14 cellular contexts compared by ENCODE assay signal in genomic region chr10:613217-613616, GRCh38.
DNase-seq lines count a peak whose midpoint lies in the region; ATAC-seq, FAIRE-seq and TF ChIP-seq lines count a peak whose summit lies in the region.
"Had no signal": no experiment of that assay in that cellular context is flagged by ENCODE, and none has a peak within 500 bp of the region (broad histone marks: within the 10 kb centered on the region; RNA-seq: fewer than 3 reads in every experiment).

No MANE protein-coding gene starts in this region.

- H3K9me3 ChIP-seq in kidney (ENCODE audit: control insufficient read depth in 1 of 2, low read length in 2 of 2) (no peaks in the 10 kb centered on the region), thoracic aorta (no peaks in the 10 kb centered on the region), adrenal gland (replicated peaks in 1 of 3) (no peaks in the 10 kb centered on the region)

- H3K27me3 Mint-ChIP-seq in WTC11 (ENCODE audit: low read depth): no peaks in the 10 kb centered on the region

- DNase-seq in NCI-H1048 (lab: John Stamatoyannopoulos, UW): peak; percentile 62
- no peak for DNase-seq in WTC11 (ENCODE audit: low spot score)
- DNase-seq in kidney: peak; percentile 77
- DNase-seq in thoracic aorta (ENCODE audit: low spot score): no peak
- no peak for DNase-seq in adrenal gland
- DNase-seq in iPS-NIHi7 (ENCODE audit: extremely low spot score): no peak
- DNase-seq: activated CD4-positive, alpha-beta T cell treated with anti-CD3 and anti-CD28 coated beads for 48 hours; activated naive CD4-positive, alpha-beta T cell treated with Interleukin-2 at 50 U/mL for 16 hours; naive B cell; NCI-H226; stimulated activated naive CD4-positive, alpha-beta T cell had no signal

- peaks cover 17 to 18% of the 10 kb centered on the region in 2 donors for H3K4me1 ChIP-seq in kidney (ENCODE audit: control insufficient read depth in 1 of 2, insufficient read depth in 1 of 2, low read depth in 1 of 2, low read length in 2 of 2)
- peaks cover 19 to 63% of the 10 kb centered on the region in 2 donors for H3K4me1 ChIP-seq in thoracic aorta (ENCODE audit: control insufficient read depth in 1 of 2, low read depth in 2 of 2)
- H3K4me1 ChIP-seq in adrenal gland (replicated peaks in 1 of 2): peaks cover 0 to 10% of the 10 kb centered on the region in 2 donors

- H3K4me3 ChIP-seq in kidney (ENCODE audit: low read length in 2 of 2) (no peak overlapping the region), thoracic aorta (peak overlapping the region; percentile 26), adrenal gland (no peak overlapping the region)

- FAIRE-seq in kidney (lab: Jason Lieb, UNC): no peak

- CTCF ChIA-PET in WTC11 (lab: Charles Lee): no interaction called here

- H3K27ac Mint-ChIP-seq in WTC11: peak overlapping the region; percentile 79
- H3K27ac Mint-ChIP-seq: dendritic cell treated with granulocyte-macrophage colony-stimulating factor and Interleukin-4, amounts not matched to agents 40 ng/mL and 50 ng/mL, for 4 days had no signal

- H3K27ac ChIP-seq in kidney (ENCODE audit: low read depth in 2 of 2, low read length in 2 of 2) (no peak overlapping the region), thoracic aorta (no peak overlapping the region), adrenal gland (no peak overlapping the region)

- TF ChIP-seq CTCF in WTC11 (IDR thresholded peaks at IDR 0.05) (no peak), kidney (IDR thresholded peaks at IDR 0.05; ENCODE audit: borderline replicate concordance, extremely low read depth, insufficient read depth) (no peak), thoracic aorta (IDR thresholded peaks at IDR 0.05) (no peak), adrenal gland (IDR thresholded peaks at IDR 0.05) (no peak)

- no peaks in the 10 kb centered on the region for H3K27me3 ChIP-seq in thoracic aorta (replicated peaks; ENCODE audit: insufficient read depth)
- H3K27me3 ChIP-seq in adrenal gland: no peaks in the 10 kb centered on the region

- WGBS in adrenal gland, 4 donors: 75 to 82% (median 80%) methylated on average over 11 to 13 of the region's 13 CpGs

- peaks cover 62% of the 10 kb centered on the region for H3K4me1 Mint-ChIP-seq in WTC11

- POLR2A ChIA-PET in WTC11 (lab: Charles Lee): no interaction called here

- no peaks in the 10 kb centered on the region for H3K9me3 Mint-ChIP-seq in WTC11
- H3K9me3 Mint-ChIP-seq: dendritic cell treated with granulocyte-macrophage colony-stimulating factor and Interleukin-4, amounts not matched to agents 40 ng/mL and 50 ng/mL, for 4 days; naive B cell had no signal

- no peak overlapping the region for H3K9ac ChIP-seq in kidney (ENCODE audit: low read length in 2 of 2)

- no peak for ATAC-seq in WTC11
- no peak for ATAC-seq in thoracic aorta (ENCODE audit: insufficient number of reproducible peaks, low FRiP score, low read depth)
- no peak for ATAC-seq in HG03025 (IDR thresholded peaks at IDR 0.05; ENCODE audit: low FRiP score, unreplicated experiment)
- no peak for ATAC-seq in GM18909 (IDR thresholded peaks at IDR 0.05; ENCODE audit: poor library complexity, unreplicated experiment)

- no peak overlapping the region for H3K4me3 Mint-ChIP-seq in WTC11
- H3K4me3 Mint-ChIP-seq: dendritic cell treated with granulocyte-macrophage colony-stimulating factor and Interleukin-4, amounts not matched to agents 40 ng/mL and 50 ng/mL, for 4 days; naive B cell had no signal

- no peaks in the 10 kb centered on the region for H3K36me3 Mint-ChIP-seq in WTC11

- intact Hi-C loops in kidney (cut with DNase I): no loop called here
- intact Hi-C loops in adrenal gland (cut with DNase I): no loop called here

- no peaks in the 10 kb centered on the region for H3K36me3 ChIP-seq in kidney (ENCODE audit: control insufficient read depth in 1 of 2, insufficient read depth in 2 of 2, low read length in 2 of 2)
- no peaks in the 10 kb centered on the region for H3K36me3 ChIP-seq in thoracic aorta
- H3K36me3 ChIP-seq in adrenal gland (replicated peaks in 1 of 2): no peaks in the 10 kb centered on the region

- no peak for TF ChIP-seq POLR2A in adrenal gland (IDR thresholded peaks at IDR 0.05)

TF ChIP-seq in WTC11, 78 proteins besides CTCF, POLR2A, EP300 and RAD21:
- TF ChIP-seq E2F5 (CRISPR knock-in tag; IDR thresholded peaks at IDR 0.05) (no peak), NR1H2 (CRISPR knock-in tag; IDR thresholded peaks at IDR 0.05) (no peak), USF2 (CRISPR knock-in tag; IDR thresholded peaks at IDR 0.05) (no peak)

Comparison
In these comparisons a context has a peak if more than half of its experiments do, and no peak if none do; other contexts are left out.
1. DNase-seq: peak in NCI-H1048 (single experiment) and kidney (single experiment); none in WTC11 (single experiment), thoracic aorta (single experiment), adrenal gland (0 of 7) and iPS-NIHi7 (single experiment).